11 cellular contexts compared by ENCODE assay signal in the genomic region with DNA sequence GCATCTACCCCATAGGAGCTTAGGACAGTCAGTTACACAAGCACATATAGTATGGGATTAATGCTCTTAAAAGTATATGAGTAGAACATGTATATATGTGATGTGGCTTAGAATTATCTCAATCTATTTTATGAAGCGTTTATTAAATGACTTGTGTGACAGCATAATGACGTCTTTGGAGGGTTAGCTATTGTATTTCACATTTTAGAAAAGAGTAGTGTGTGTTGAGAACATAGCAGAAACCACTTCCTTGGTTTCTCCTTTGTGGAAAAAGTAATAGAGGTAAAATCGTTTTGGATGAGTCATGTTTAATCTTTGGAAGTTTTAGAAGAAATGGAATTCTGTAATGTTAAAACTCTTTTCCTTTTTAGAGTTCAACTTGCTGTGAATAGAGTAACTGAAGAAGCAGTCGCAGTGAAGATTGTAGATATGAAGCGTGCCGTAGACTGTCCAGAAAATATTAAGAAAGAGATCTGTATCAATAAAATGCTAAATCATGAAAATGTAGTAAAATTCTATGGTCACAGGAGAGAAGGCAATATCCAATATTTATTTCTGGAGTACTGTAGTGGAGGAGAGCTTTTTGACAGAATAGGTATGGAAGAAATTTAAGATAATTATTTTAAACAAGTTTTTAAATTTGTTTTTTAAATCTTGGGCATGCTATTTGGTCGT. TPM values are rescaled to one million over a fixed set of nuclear protein-coding genes. Genes with fewer than 3 reads are reported as not detected.
A peak's percentile ranks its signal among the peaks of the same experiment; 100 is the strongest.
DNase-seq lines count a peak whose midpoint lies in the region; ATAC-seq lines count a peak whose summit lies in the region.
"Had no signal": no experiment of that assay in that cellular context is flagged by ENCODE, and none has a peak within 500 bp of the region (broad histone marks: within the 10 kb centered on the region; RNA-seq: fewer than 3 reads in every experiment).

No MANE protein-coding gene starts in this region.

- no peak overlapping the region for H3K27ac Mint-ChIP-seq in activated naive CD4-positive, alpha-beta T cell treated with anti-CD3 and anti-CD28 coated beads for 36 hours
- peak overlapping the region in 1 of 2 donors; percentile 93 for H3K27ac Mint-ChIP-seq in activated naive CD4-positive, alpha-beta T cell treated with anti-CD3 and anti-CD28 coated beads, Interleukin-2, amount 50 U/mL, for 72 hours
- peak overlapping the region in 1 of 2 donors; percentile 55 for H3K27ac Mint-ChIP-seq in T-cell
- H3K27ac Mint-ChIP-seq in stimulated activated effector memory CD8-positive, alpha-beta T cell treated with anti-CD3 and anti-CD28 coated beads, Interleukin-12 subunit alpha, Interleukin-12 subunit beta, amount 100 ng/mL, for 72 hours: peak overlapping the region; percentile 99

- no peaks in the 10 kb centered on the region for H3K9me3 Mint-ChIP-seq in activated naive CD4-positive, alpha-beta T cell treated with anti-CD3 and anti-CD28 coated beads for 36 hours
- no peaks in the 10 kb centered on the region for H3K9me3 Mint-ChIP-seq in activated naive CD4-positive, alpha-beta T cell treated with anti-CD3 and anti-CD28 coated beads, Interleukin-2, amount 50 U/mL, for 72 hours
- H3K9me3 Mint-ChIP-seq in T-cell: no peaks in the 10 kb centered on the region
- H3K9me3 Mint-ChIP-seq in stimulated activated effector memory CD8-positive, alpha-beta T cell treated with anti-CD3 and anti-CD28 coated beads, Interleukin-12 subunit alpha, Interleukin-12 subunit beta, amount 100 ng/mL, for 72 hours: no peaks in the 10 kb centered on the region

- peak overlapping the region; percentile 89 for H3K4me3 Mint-ChIP-seq in activated naive CD4-positive, alpha-beta T cell treated with anti-CD3 and anti-CD28 coated beads for 36 hours
- peak overlapping the region; percentile 92 to 99 (median 93) for H3K4me3 Mint-ChIP-seq in T-cell
- H3K4me3 Mint-ChIP-seq in stimulated activated effector memory CD8-positive, alpha-beta T cell treated with anti-CD3 and anti-CD28 coated beads, Interleukin-12 subunit alpha, Interleukin-12 subunit beta, amount 100 ng/mL, for 72 hours: peak overlapping the region; percentile 98

- H3K4me1 Mint-ChIP-seq in activated naive CD4-positive, alpha-beta T cell treated with anti-CD3 and anti-CD28 coated beads for 36 hours (ENCODE audit: low read depth): peaks cover 23% of the 10 kb centered on the region
- H3K4me1 Mint-ChIP-seq in T-cell: peaks cover 20 to 27% (median 20%) of the 10 kb centered on the region in 3 donors
- H3K4me1 Mint-ChIP-seq in stimulated activated effector memory CD8-positive, alpha-beta T cell treated with anti-CD3 and anti-CD28 coated beads, Interleukin-12 subunit alpha, Interleukin-12 subunit beta, amount 100 ng/mL, for 72 hours: peaks cover 30% of the 10 kb centered on the region

- H3K36me3 Mint-ChIP-seq in activated naive CD4-positive, alpha-beta T cell treated with anti-CD3 and anti-CD28 coated beads for 36 hours (ENCODE audit: low read depth): peaks cover 42% of the 10 kb centered on the region
- peaks cover 28 to 38% of the 10 kb centered on the region in 2 donors for H3K36me3 Mint-ChIP-seq in activated naive CD4-positive, alpha-beta T cell treated with anti-CD3 and anti-CD28 coated beads, Interleukin-2, amount 50 U/mL, for 72 hours
- H3K36me3 Mint-ChIP-seq in T-cell: no peaks in the 10 kb centered on the region
- H3K36me3 Mint-ChIP-seq in stimulated activated effector memory CD8-positive, alpha-beta T cell treated with anti-CD3 and anti-CD28 coated beads, Interleukin-12 subunit alpha, Interleukin-12 subunit beta, amount 100 ng/mL, for 72 hours: peaks cover 95% of the 10 kb centered on the region

- intact Hi-C loops in activated naive CD4-positive, alpha-beta T cell treated with anti-CD3 and anti-CD28 coated beads for 36 hours (cut with micrococcal nuclease): loop anchor here (5.0 to 10.0 kb wide), 2 partner anchors 587 to 640 kb away; a partner anchor contains a TSS

- no peak for ATAC-seq in activated naive CD4-positive, alpha-beta T cell treated with anti-CD3 and anti-CD28 coated beads, Interleukin-2, amount 50 U/mL, for 72 hours
- ATAC-seq in T-cell (replicated peaks in 1 of 4): no peak
- ATAC-seq in stimulated activated effector memory CD8-positive, alpha-beta T cell treated with anti-CD3 and anti-CD28 coated beads, Interleukin-12 subunit alpha, Interleukin-12 subunit beta, amount 100 ng/mL, for 72 hours: no peak

- CTCF ChIA-PET in activated naive CD4-positive, alpha-beta T cell treated with anti-CD3 and anti-CD28 coated beads for 36 hours (lab: Charles Lee): interaction anchor here (0.9 kb wide), 1 partner anchor 53 kb away, joined by 3 read pairs; a partner anchor contains a TSS
- CTCF ChIA-PET in T-cell (lab: Charles Lee): interaction anchor here (0.7 to 1.2 kb wide), 2 partner anchors 53 to 58 kb away, joined by 3 read pairs; a partner anchor contains a TSS

- H3K27me3 Mint-ChIP-seq in activated naive CD4-positive, alpha-beta T cell treated with anti-CD3 and anti-CD28 coated beads for 36 hours (ENCODE audit: low read depth): no peaks in the 10 kb centered on the region
- H3K27me3 Mint-ChIP-seq in T-cell: no peaks in the 10 kb centered on the region

- DNase-seq in activated naive CD4-positive, alpha-beta T cell treated with anti-CD3 and anti-CD28 coated beads for 36 hours: no peak
- DNase-seq in activated naive CD4-positive, alpha-beta T cell treated with anti-CD3 and anti-CD28 coated beads, Interleukin-2, amount 50 U/mL, for 72 hours (ENCODE audit: low spot score in 2 of 2): no peak
- DNase-seq in T-cell (no peak), fibroblast of peridontal ligament (ENCODE audit: extremely low read depth) (peak; percentile 23), dedifferentiated amniotic fluid mesenchymal stem cell (ENCODE audit: extremely low spot score) (no peak), glomerular visceral epithelial cell (ENCODE audit: extremely low spot score) (no peak), DMS153 (lab: John Stamatoyannopoulos, UW) (no peak)
- no peak for DNase-seq in stimulated activated effector memory CD8-positive, alpha-beta T cell treated with anti-CD3 and anti-CD28 coated beads, Interleukin-12 subunit alpha, Interleukin-12 subunit beta, amount 100 ng/mL, for 72 hours (ENCODE audit: low spot score in 2 of 2)
- DNase-seq: COR-L47, T-helper 9 cell had no signal

- POLR2A ChIA-PET in T-cell (lab: Charles Lee): interaction anchor here (0.6 kb wide), 2 partner anchors 35 to 58 kb away, joined by 3 to 5 read pairs; a partner anchor contains a TSS

RNA-seq across cellular contexts. Expression of a gene that starts 2.4 kb away (rescaled TPM):
- total RNA-seq in activated naive CD4-positive, alpha-beta T cell treated with anti-CD3 and anti-CD28 coated beads for 36 hours: 100 to 1,000 TPM; 164 to 167 TPM
- 100 to 1,000 TPM; 112 to 137 TPM for total RNA-seq in activated naive CD4-positive, alpha-beta T cell treated with anti-CD3 and anti-CD28 coated beads, Interleukin-2, amount 50 U/mL, for 72 hours
- total RNA-seq in T-cell: 1 to 10 TPM; 2.2 to 7.5 (median 3.2) TPM

RNA-seq across cellular contexts. Expression of a gene that starts 34.7 kb away (rescaled TPM):
- 100 to 1,000 TPM; 111 to 113 TPM for total RNA-seq in activated naive CD4-positive, alpha-beta T cell treated with anti-CD3 and anti-CD28 coated beads for 36 hours
- total RNA-seq in activated naive CD4-positive, alpha-beta T cell treated with anti-CD3 and anti-CD28 coated beads, Interleukin-2, amount 50 U/mL, for 72 hours: 100 to 1,000 TPM; 112 to 143 TPM
- total RNA-seq in T-cell: 100 to 1,000 TPM in 1 of 5 donors, 10 to 100 TPM in 4; 51.0 to 103 (median 88.5) TPM

RNA-seq across cellular contexts. Expression of a gene that starts 53.3 kb away (rescaled TPM):
- not detected for total RNA-seq in activated naive CD4-positive, alpha-beta T cell treated with anti-CD3 and anti-CD28 coated beads for 36 hours
- not detected for total RNA-seq in activated naive CD4-positive, alpha-beta T cell treated with anti-CD3 and anti-CD28 coated beads, Interleukin-2, amount 50 U/mL, for 72 hours
- not detected for total RNA-seq in T-cell
- total RNA-seq: right atrium auricular region had no signal

RNA-seq across cellular contexts. Expression of a gene that starts 58.1 kb away (rescaled TPM):
- total RNA-seq in activated naive CD4-positive, alpha-beta T cell treated with anti-CD3 and anti-CD28 coated beads for 36 hours: 10 to 100 TPM; 28.8 to 33.0 TPM
- 10 to 100 TPM; 12.4 to 33.0 TPM for total RNA-seq in activated naive CD4-positive, alpha-beta T cell treated with anti-CD3 and anti-CD28 coated beads, Interleukin-2, amount 50 U/mL, for 72 hours
- total RNA-seq in T-cell: 10 to 100 TPM; 20.0 to 33.0 (median 29.9) TPM

Comparison
In these comparisons a context has a peak if more than half of its experiments do, and no peak if none do; other contexts are left out.
1. RNA of a gene that starts 2.4 kb away (total RNA-seq): 164 to 167 TPM in activated naive CD4-positive, alpha-beta T cell treated with anti-CD3 and anti-CD28 coated beads for 36 hours and 112 to 137 TPM in activated naive CD4-positive, alpha-beta T cell treated with anti-CD3 and anti-CD28 coated beads, Interleukin-2, amount 50 U/mL, for 72 hours; 2.2 to 7.5 TPM in T-cell; every median in the first group is over 10 times any median in the second.
2. Peak in every context shown above with its lines, with median percentiles within 50 percentile points of each other: H3K4me3 Mint-ChIP-seq.